In genomic region chr4:99394913-99395312, GRCh38 we compare ENCODE assay signal across 18 cellular contexts. TPM values are rescaled to one million over a fixed set of nuclear protein-coding genes. Genes with fewer than 3 reads are reported as not detected.
DNase-seq lines count a peak whose midpoint lies in the region; ATAC-seq and TF ChIP-seq lines count a peak whose summit lies in the region.
"Had no signal": no experiment of that assay in that cellular context is flagged by ENCODE, and none has a peak within 500 bp of the region (broad histone marks: within the 10 kb centered on the region; RNA-seq: fewer than 3 reads in every experiment).

No MANE protein-coding gene starts in this region.

- no peak overlapping the region for H3K4me3 ChIP-seq in brain microvascular endothelial cell (ENCODE audit: low read depth, low read length)
- no peak overlapping the region for H3K4me3 ChIP-seq in sigmoid colon
- H3K4me3 ChIP-seq: upper lobe of left lung had no signal

- H3K27me3 ChIP-seq in brain microvascular endothelial cell (replicated peaks) (no peaks in the 10 kb centered on the region), sigmoid colon (no peaks in the 10 kb centered on the region)
- H3K27me3 ChIP-seq: upper lobe of left lung had no signal

- H3K9me3 ChIP-seq in sigmoid colon = no peaks in the 10 kb centered on the region

- no peak for TF ChIP-seq POLR2A in sigmoid colon (IDR thresholded peaks at IDR 0.05)

- peak overlapping the region; percentile 46 for H3K27ac ChIP-seq in brain microvascular endothelial cell
- peak overlapping the region in 3 of 4 donors; percentile 50 to 63 (median 52) for H3K27ac ChIP-seq in sigmoid colon

- peak; percentile 3 for DNase-seq in EL
- no peak for DNase-seq in brain microvascular endothelial cell
- DNase-seq in kidney glomerular epithelial cell (lab: John Stamatoyannopoulos, UW) = peak; percentile 49
- DNase-seq in sigmoid colon = no peak
- no peak for DNase-seq in A172 (ENCODE audit: low spot score)
- no peak for DNase-seq in NCI-H446 (lab: John Stamatoyannopoulos, UW)
- DNase-seq in germinal center (ENCODE audit: low spot score) = no peak
- DNase-seq: AML-193; anterior cingulate cortex; effector CD4-positive, alpha-beta T cell; immature natural killer cell; NCI-H2029 treated with DMSO at 0.1 percent for 48 hours; NCI-H748 treated with DMSO at 0.1 percent for 48 hours; posterior cingulate gyrus; upper lobe of left lung had no signal

- H3K36me3 ChIP-seq in brain microvascular endothelial cell (replicated peaks) = no peaks in the 10 kb centered on the region
- H3K36me3 ChIP-seq in sigmoid colon = no peaks in the 10 kb centered on the region
- H3K36me3 ChIP-seq: upper lobe of left lung had no signal

- in situ Hi-C loops in brain microvascular endothelial cell (cut with HindIII; ENCODE audit: low pct_ligation_motif_present, low sequenced_read_pairs) = no loop called here

- peaks cover 0 to 15% (median 3%) of the 10 kb centered on the region in 4 donors for H3K4me1 ChIP-seq in sigmoid colon

- 31 to 83% methylated on average over 1 of the region's 1 CpG for WGBS in sigmoid colon, 2 donors

- no peak for ATAC-seq in GM19351 (IDR thresholded peaks at IDR 0.05; ENCODE audit: unreplicated experiment)
- ATAC-seq: WTC11 had no signal

- TF ChIP-seq CTCF in brain microvascular endothelial cell (IDR thresholded peaks at IDR 0.05; ENCODE audit: low read depth, low read length, missing control alignments) = no peak
- TF ChIP-seq CTCF in sigmoid colon (IDR thresholded peaks at IDR 0.05) = no peak

- no peak for TF ChIP-seq EP300 in sigmoid colon (IDR thresholded peaks at IDR 0.05)

- intact Hi-C loops in sigmoid colon (cut with DNase I) = no loop called here

RNA-seq across cellular contexts. Expression of gene ADH7, which starts 40.2 kb away (rescaled TPM):
- not detected for total RNA-seq in sigmoid colon
- under 1 TPM in 2 of 3 donors, not detected in 1; 0.03 to 0.60 TPM for polyA plus RNA-seq in sigmoid colon
- not detected in 2 replicates for total RNA-seq in A172 (2014; rRNA removed; shearing (Covaris generic))
- total RNA-seq: frontal cortex, WTC11 had no signal
- polyA plus RNA-seq: immature natural killer cell had no signal

RNA-seq across cellular contexts. Expression of gene ADH1C, which starts 42.4 kb away (rescaled TPM):
- 10 to 100 TPM in 3 of 4 donors, 1 to 10 TPM in 1; 2.6 to 25.3 (median 15.9) TPM for total RNA-seq in sigmoid colon
- 100 to 1,000 TPM in 2 of 3 donors, 10 to 100 TPM in 1; 94.4 to 311 (median 283) TPM for polyA plus RNA-seq in sigmoid colon
- total RNA-seq in A172 (2014; rRNA removed; shearing (Covaris generic)) = 0.05 TPM in 1 of 2 replicates, not detected in the other
- total RNA-seq: frontal cortex had no signal
- polyA plus RNA-seq: immature natural killer cell had no signal

Comparison
In these comparisons a context has a peak if more than half of its experiments do, and no peak if none do; other contexts are left out.
1. DNase-seq: peak in EL (single experiment) and kidney glomerular epithelial cell (single experiment); none in brain microvascular endothelial cell (single experiment), sigmoid colon (single experiment), A172 (single experiment), NCI-H446 (0 of 2) and germinal center (single experiment).